10 cellular contexts compared by ENCODE assay signal in genomic region chr14:102518063-102518648, GRCh38. TPM values are rescaled to one million over a fixed set of nuclear protein-coding genes. Genes with fewer than 3 reads are reported as not detected.
A peak's percentile ranks its signal among the peaks of the same experiment; 100 is the strongest.
DNase-seq lines count a peak whose midpoint lies in the region; TF ChIP-seq lines count a peak whose summit lies in the region.
"Had no signal": no experiment of that assay in that cellular context is flagged by ENCODE, and none has a peak within 500 bp of the region (broad histone marks: within the 10 kb centered on the region; RNA-seq: fewer than 3 reads in every experiment).

No MANE protein-coding gene starts in this region.

- no peaks in the 10 kb centered on the region for H3K9me3 Mint-ChIP-seq in T-helper 1 cell treated with Interleukin-12 subunit alpha and Interleukin-12 subunit beta and Interleukin-4 antibody, amounts not matched to agents 30 μg/mL and 1 μg/mL, for 36 hours
- H3K9me3 Mint-ChIP-seq in IgD-negative memory B cell, result no peaks in the 10 kb centered on the region
- H3K9me3 Mint-ChIP-seq in dendritic cell treated with granulocyte-macrophage colony-stimulating factor and Interleukin-4, amounts not matched to agents 40 ng/mL and 50 ng/mL, for 4 days, result no peaks in the 10 kb centered on the region
- no peaks in the 10 kb centered on the region for H3K9me3 Mint-ChIP-seq in neural crest cell

- intact Hi-C loops in dendritic cell treated with granulocyte-macrophage colony-stimulating factor and Interleukin-4, amounts not matched to agents 40 ng/mL and 50 ng/mL, for 4 days (cut with micrococcal nuclease), result no loop called here

- no peak for DNase-seq in T-helper 1 cell
- DNase-seq in neural crest cell (ENCODE audit: low read depth, low spot score), result no peak
- no peak for DNase-seq in DMS79 treated with DMSO at 0.1 percent for 48 hours (lab: John Stamatoyannopoulos, UW)
- DNase-seq in CD1c-positive myeloid dendritic cell (ENCODE audit: extremely low spot score), result no peak
- no peak for DNase-seq in GM03348 (ENCODE audit: low spot score)
- DNase-seq: NCI-H1436, NCI-H2227 treated with DMSO at 0.1 percent for 48 hours had no signal

- peak overlapping the region; percentile 81 for H3K4me3 Mint-ChIP-seq in T-helper 1 cell treated with Interleukin-12 subunit alpha and Interleukin-12 subunit beta and Interleukin-4 antibody, amounts not matched to agents 30 μg/mL and 1 μg/mL, for 36 hours
- H3K4me3 Mint-ChIP-seq in IgD-negative memory B cell, result peak overlapping the region; percentile 45 to 93 (median 84)
- H3K4me3 Mint-ChIP-seq in dendritic cell treated with granulocyte-macrophage colony-stimulating factor and Interleukin-4, amounts not matched to agents 40 ng/mL and 50 ng/mL, for 4 days, result peak overlapping the region; percentile 84
- H3K4me3 Mint-ChIP-seq in neural crest cell, result peak overlapping the region; percentile 84

- TF ChIP-seq CTCF in neural crest cell (conservative IDR thresholded peaks at IDR 0.05), result no peak

- peaks cover 4% of the 10 kb centered on the region for H3K27me3 Mint-ChIP-seq in T-helper 1 cell treated with Interleukin-12 subunit alpha and Interleukin-12 subunit beta and Interleukin-4 antibody, amounts not matched to agents 30 μg/mL and 1 μg/mL, for 36 hours (ENCODE audit: low read depth)
- peaks cover 2% of the 10 kb centered on the region for H3K27me3 Mint-ChIP-seq in IgD-negative memory B cell
- H3K27me3 Mint-ChIP-seq in dendritic cell treated with granulocyte-macrophage colony-stimulating factor and Interleukin-4, amounts not matched to agents 40 ng/mL and 50 ng/mL, for 4 days, result peaks cover 41% of the 10 kb centered on the region
- H3K27me3 Mint-ChIP-seq in neural crest cell (ENCODE audit: low read depth), result no peaks in the 10 kb centered on the region

- no peak overlapping the region for H3K27ac Mint-ChIP-seq in T-helper 1 cell treated with Interleukin-12 subunit alpha and Interleukin-12 subunit beta and Interleukin-4 antibody, amounts not matched to agents 30 μg/mL and 1 μg/mL, for 36 hours
- peak overlapping the region; percentile 42 to 80 (median 47) for H3K27ac Mint-ChIP-seq in IgD-negative memory B cell
- peak overlapping the region; percentile 89 for H3K27ac Mint-ChIP-seq in dendritic cell treated with granulocyte-macrophage colony-stimulating factor and Interleukin-4, amounts not matched to agents 40 ng/mL and 50 ng/mL, for 4 days
- H3K27ac Mint-ChIP-seq in neural crest cell (ENCODE audit: unreplicated experiment), result no peak overlapping the region

- H3K4me1 Mint-ChIP-seq in T-helper 1 cell treated with Interleukin-12 subunit alpha and Interleukin-12 subunit beta and Interleukin-4 antibody, amounts not matched to agents 30 μg/mL and 1 μg/mL, for 36 hours (ENCODE audit: low read depth), result peaks cover 6% of the 10 kb centered on the region
- H3K4me1 Mint-ChIP-seq in IgD-negative memory B cell, result peaks cover 4 to 6% (median 6%) of the 10 kb centered on the region in 3 donors
- peaks cover 15% of the 10 kb centered on the region for H3K4me1 Mint-ChIP-seq in dendritic cell treated with granulocyte-macrophage colony-stimulating factor and Interleukin-4, amounts not matched to agents 40 ng/mL and 50 ng/mL, for 4 days (ENCODE audit: low read depth)
- peaks cover 5% of the 10 kb centered on the region for H3K4me1 Mint-ChIP-seq in neural crest cell

- peaks cover 2% of the 10 kb centered on the region for H3K36me3 Mint-ChIP-seq in T-helper 1 cell treated with Interleukin-12 subunit alpha and Interleukin-12 subunit beta and Interleukin-4 antibody, amounts not matched to agents 30 μg/mL and 1 μg/mL, for 36 hours (ENCODE audit: low read depth)
- H3K36me3 Mint-ChIP-seq in IgD-negative memory B cell, result no peaks in the 10 kb centered on the region
- H3K36me3 Mint-ChIP-seq in dendritic cell treated with granulocyte-macrophage colony-stimulating factor and Interleukin-4, amounts not matched to agents 40 ng/mL and 50 ng/mL, for 4 days (ENCODE audit: low read depth), result no peaks in the 10 kb centered on the region
- no peaks in the 10 kb centered on the region for H3K36me3 Mint-ChIP-seq in neural crest cell (ENCODE audit: low read depth)

RNA-seq across cellular contexts. Expression of gene ANKRD9, which starts 8.6 kb away (rescaled TPM):
- polyA plus RNA-seq in IgD-negative memory B cell, result 0.93 TPM
- total RNA-seq in neural crest cell, result 33.2 and 40.0 TPM in 2 replicates

Comparison
In these comparisons a context has a peak if more than half of its experiments do, and no peak if none do; other contexts are left out.
1. H3K27ac Mint-ChIP-seq: peak in IgD-negative memory B cell (3 of 3) and dendritic cell treated with granulocyte-macrophage colony-stimulating factor and Interleukin-4, amounts not matched to agents 40 ng/mL and 50 ng/mL, for 4 days (single experiment); none in T-helper 1 cell treated with Interleukin-12 subunit alpha and Interleukin-12 subunit beta and Interleukin-4 antibody, amounts not matched to agents 30 μg/mL and 1 μg/mL, for 36 hours (single experiment) and neural crest cell (single experiment).
2. Peak in every context shown above with its lines, with median percentiles within 50 percentile points of each other: H3K4me3 Mint-ChIP-seq.